ENCODE assay signal across 14 cellular contexts in genomic region chr9:31839273-31839672, GRCh38.
DNase-seq lines count a peak whose midpoint lies in the region; ATAC-seq and TF ChIP-seq lines count a peak whose summit lies in the region.
"Had no signal": no experiment of that assay in that cellular context is flagged by ENCODE, and none has a peak within 500 bp of the region (broad histone marks: within the 10 kb centered on the region; RNA-seq: fewer than 3 reads in every experiment).

No MANE protein-coding gene starts in this region.

- no peaks in the 10 kb centered on the region for H4K20me1 ChIP-seq in OCI-LY1 (ENCODE audit: insufficient read depth, low read length)

- H3K4me3 ChIP-seq in breast epithelium (no peak overlapping the region), OCI-LY1 (ENCODE audit: low read depth, low read length, poor library complexity, severe bottlenecking) (no peak overlapping the region), colonic mucosa (no peak overlapping the region), esophagus muscularis mucosa (no peak overlapping the region)

- WGBS in esophagus muscularis mucosa, result 43% methylated on average over 1 of the region's 1 CpG

- no peaks in the 10 kb centered on the region for H3K79me2 ChIP-seq in OCI-LY1 (ENCODE audit: insufficient read depth, low read length)

- H3K9me3 ChIP-seq in breast epithelium (no peaks in the 10 kb centered on the region), OCI-LY1 (ENCODE audit: low read length) (no peaks in the 10 kb centered on the region), colonic mucosa (no peaks in the 10 kb centered on the region), esophagus muscularis mucosa (no peaks in the 10 kb centered on the region)

- no TSS peak for BruUV-seq in MCF 10A (replicated peaks; lab: Mats Ljungman, UMichigan)

- peak; percentile 19 for TF ChIP-seq CTCF in MCF 10A (IDR thresholded peaks at IDR 0.05; ENCODE audit: unreplicated experiment)
- no peak for TF ChIP-seq CTCF in breast epithelium (IDR thresholded peaks at IDR 0.05)
- peak; percentile 11; the same call in 1 of the 2 replicates for TF ChIP-seq CTCF in OCI-LY1 (IDR thresholded peaks at IDR 0.05; ENCODE audit: low read length)
- peak; percentile 28 for TF ChIP-seq CTCF in chondrocyte (IDR thresholded peaks at IDR 0.05)
- TF ChIP-seq CTCF in colonic mucosa (IDR thresholded peaks at IDR 0.05), result no peak
- TF ChIP-seq CTCF in esophagus muscularis mucosa (IDR thresholded peaks at IDR 0.05), result no peak

- peaks cover 87% of the 10 kb centered on the region for H3K27me3 Mint-ChIP-seq in MCF 10A (ENCODE audit: insufficient read depth, unreplicated experiment)
- H3K27me3 Mint-ChIP-seq in chondrocyte (ENCODE audit: low read depth), result peaks cover 12% of the 10 kb centered on the region
- H3K27me3 Mint-ChIP-seq: naive thymus-derived CD4-positive, alpha-beta T cell; type B pancreatic cell had no signal

- CTCF ChIA-PET in MCF 10A (lab: Yijun Ruan, JAX), result interaction anchor here (0.6 to 1.2 kb wide), 4 partner anchors 18 to 1366 kb away, joined by 3 to 7 read pairs (median 4); no protein-coding TSS in a partner anchor

- intact Hi-C loops in MCF 10A (cut with micrococcal nuclease), result loop anchor here (1.0 kb wide), 2 partner anchors 412 to 511 kb away; no protein-coding TSS in a partner anchor
- intact Hi-C loops in breast epithelium (cut with DNase I; ENCODE audit: low total_unique reads), result no loop called here
- intact Hi-C loops in colonic mucosa (cut with DNase I), result no loop called here
- intact Hi-C loops in esophagus muscularis mucosa (cut with DNase I), result no loop called here

- H2AFZ ChIP-seq in OCI-LY1 (ENCODE audit: low read length), result no peak overlapping the region

- H3K4me1 ChIP-seq in breast epithelium (no peaks in the 10 kb centered on the region), OCI-LY1 (ENCODE audit: insufficient read depth, low read length, severe bottlenecking) (no peaks in the 10 kb centered on the region), colonic mucosa (no peaks in the 10 kb centered on the region), esophagus muscularis mucosa (no peaks in the 10 kb centered on the region)

- ATAC-seq in GM18519 (IDR thresholded peaks at IDR 0.05; ENCODE audit: low FRiP score, unreplicated experiment), result no peak
- ATAC-seq: esophagus mucosa; naive thymus-derived CD4-positive, alpha-beta T cell had no signal

- H3K9me2 ChIP-seq in OCI-LY1 (ENCODE audit: low read depth, low read length), result no peaks in the 10 kb centered on the region

- TF ChIP-seq EP300 in esophagus muscularis mucosa (IDR thresholded peaks at IDR 0.05), result no peak

- H3K4me3 Mint-ChIP-seq in MCF 10A (ENCODE audit: unreplicated experiment) (no peak overlapping the region), chondrocyte (ENCODE audit: unreplicated experiment) (no peak overlapping the region)
- H3K4me3 Mint-ChIP-seq: naive thymus-derived CD4-positive, alpha-beta T cell; type B pancreatic cell had no signal

- H3K4me1 Mint-ChIP-seq in MCF 10A (ENCODE audit: insufficient read depth, unreplicated experiment) (no peaks in the 10 kb centered on the region), chondrocyte (ENCODE audit: low read depth) (no peaks in the 10 kb centered on the region)
- H3K4me1 Mint-ChIP-seq: naive thymus-derived CD4-positive, alpha-beta T cell had no signal

- H3K9me3 Mint-ChIP-seq in MCF 10A (ENCODE audit: unreplicated experiment) (no peaks in the 10 kb centered on the region), chondrocyte (ENCODE audit: low read depth) (no peaks in the 10 kb centered on the region)
- H3K9me3 Mint-ChIP-seq: naive thymus-derived CD4-positive, alpha-beta T cell; type B pancreatic cell had no signal

- POLR2A ChIA-PET in MCF 10A (lab: Yijun Ruan, JAX), result no interaction called here

- peak; percentile 47 for DNase-seq in MCF 10A (ENCODE audit: unreplicated experiment)
- no peak for DNase-seq in breast epithelium (ENCODE audit: low spot score in 2 of 2)
- no peak for DNase-seq in chondrocyte (ENCODE audit: low spot score)
- DNase-seq in superior temporal gyrus (ENCODE audit: extremely low spot score), result peak; percentile 56
- DNase-seq in colonic mucosa, result no peak
- DNase-seq in esophagus muscularis mucosa (ENCODE audit: extremely low spot score), result no peak
- DNase-seq: activated T-cell treated with anti-CD3 and anti-CD28 coated beads, Interleukin-2, amount 50 U/mL, for 48 hours; naive thymus-derived CD4-positive, alpha-beta T cell; NCI-H2081 treated with DMSO at 0.1 percent for 48 hours; SHP77 had no signal

- H3F3A ChIP-seq in OCI-LY1 (ENCODE audit: insufficient read depth, low read length), result no peaks in the 10 kb centered on the region

- no peak for TF ChIP-seq POLR2A in breast epithelium (IDR thresholded peaks at IDR 0.05)
- TF ChIP-seq POLR2A in esophagus muscularis mucosa (IDR thresholded peaks at IDR 0.05; ENCODE audit: low read depth), result no peak

- no peaks in the 10 kb centered on the region for H3K36me3 Mint-ChIP-seq in MCF 10A (ENCODE audit: insufficient read depth, unreplicated experiment)
- H3K36me3 Mint-ChIP-seq in chondrocyte (ENCODE audit: low read depth), result no peaks in the 10 kb centered on the region
- H3K36me3 Mint-ChIP-seq: naive thymus-derived CD4-positive, alpha-beta T cell; type B pancreatic cell had no signal

- no peak overlapping the region for H3K4me2 ChIP-seq in OCI-LY1 (ENCODE audit: low read length)

- H3K27ac Mint-ChIP-seq in MCF 10A (ENCODE audit: low read depth, unreplicated experiment) (no peak overlapping the region), chondrocyte (ENCODE audit: unreplicated experiment) (no peak overlapping the region)
- H3K27ac Mint-ChIP-seq: type B pancreatic cell had no signal

- H3K27me3 ChIP-seq in breast epithelium (no peaks in the 10 kb centered on the region), OCI-LY1 (ENCODE audit: insufficient read depth, low read length) (no peaks in the 10 kb centered on the region), colonic mucosa (no peaks in the 10 kb centered on the region), esophagus muscularis mucosa (no peaks in the 10 kb centered on the region)

- H3K9ac ChIP-seq in OCI-LY1 (ENCODE audit: low read length), result no peak overlapping the region
- no peak overlapping the region for H3K9ac ChIP-seq in colonic mucosa (ENCODE audit: low read depth in 2 of 2, low read length in 2 of 2)

- no peak overlapping the region for H3K27ac ChIP-seq in breast epithelium
- no peak overlapping the region for H3K27ac ChIP-seq in OCI-LY1 (ENCODE audit: low read depth, low read length, poor library complexity, severe bottlenecking)
- no peak overlapping the region for H3K27ac ChIP-seq in colonic mucosa
- H3K27ac ChIP-seq in esophagus muscularis mucosa (replicated peaks in 1 of 4), result no peak overlapping the region

- H3K36me3 ChIP-seq in breast epithelium, result no peaks in the 10 kb centered on the region
- H3K36me3 ChIP-seq in OCI-LY1 (ENCODE audit: insufficient read depth, low read length), result no peaks in the 10 kb centered on the region
- H3K36me3 ChIP-seq in colonic mucosa, result no peaks in the 10 kb centered on the region
- no peaks in the 10 kb centered on the region for H3K36me3 ChIP-seq in esophagus muscularis mucosa

Comparison
In these comparisons a context has a peak if more than half of its experiments do, and no peak if none do; other contexts are left out.
1. DNase-seq: peak in MCF 10A (single experiment) and superior temporal gyrus (single experiment); none in breast epithelium (0 of 2), chondrocyte (single experiment), colonic mucosa (single experiment) and esophagus muscularis mucosa (single experiment).
2. CTCF ChIP-seq: peak in MCF 10A (single experiment), OCI-LY1 (single experiment) and chondrocyte (single experiment); none in breast epithelium (0 of 3), colonic mucosa (single experiment) and esophagus muscularis mucosa (0 of 3).